ENCODE assay signal across 17 cellular contexts in the genomic region with DNA sequence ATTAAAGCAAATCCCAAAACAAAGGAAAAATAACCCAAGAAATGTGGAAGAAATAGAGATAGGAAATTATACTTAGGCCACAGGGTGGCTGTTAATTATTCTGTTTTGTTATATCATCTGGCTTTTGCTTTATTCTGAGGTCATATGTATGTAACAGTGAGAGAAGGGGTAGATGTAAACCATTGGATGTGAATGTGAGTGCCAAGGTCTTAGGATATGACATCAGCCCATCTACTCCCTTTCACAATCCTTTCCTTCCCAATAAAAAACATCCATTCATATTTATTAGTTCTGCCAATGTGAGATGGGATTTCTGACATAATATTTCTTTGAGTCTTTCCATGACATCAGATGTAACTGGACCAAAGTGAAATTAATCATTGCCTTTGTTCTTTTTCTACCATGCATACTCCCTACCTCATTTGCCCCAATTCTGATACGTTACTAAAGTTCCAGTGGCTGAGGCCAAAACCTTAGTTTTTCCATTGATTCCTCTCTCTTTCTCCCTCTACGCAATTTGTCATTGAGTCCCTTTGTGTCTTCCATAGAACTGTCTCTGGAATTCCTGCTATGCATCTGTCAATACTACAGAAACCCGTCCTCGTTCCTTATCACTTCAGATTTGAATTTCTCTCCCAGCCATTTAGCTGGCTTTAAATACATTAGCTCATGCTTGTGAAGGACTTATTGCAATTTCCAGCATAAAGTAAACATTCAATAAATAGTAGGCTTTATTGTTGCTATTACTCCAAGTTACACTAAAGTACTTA.
DNase-seq lines count a peak whose midpoint lies in the region; ATAC-seq, FAIRE-seq and TF ChIP-seq lines count a peak whose summit lies in the region.
"Had no signal": no experiment of that assay in that cellular context is flagged by ENCODE, and none has a peak within 500 bp of the region (broad histone marks: within the 10 kb centered on the region; RNA-seq: fewer than 3 reads in every experiment).

No MANE protein-coding gene starts in this region.

- TF ChIP-seq CTCF in choroid plexus epithelial cell (conservative IDR thresholded peaks at IDR 0.05; ENCODE audit: low read depth, low read length) (no peak), fibroblast of villous mesenchyme (IDR thresholded peaks at IDR 0.05; ENCODE audit: insufficient read depth, low read depth, low read length) (no peak), progenitor cell of endocrine pancreas (IDR thresholded peaks at IDR 0.05; ENCODE audit: unreplicated experiment) (no peak)
- no peak for TF ChIP-seq CTCF in CD4-positive, alpha-beta T cell (IDR thresholded peaks at IDR 0.05)

- no peaks in the 10 kb centered on the region for H3K9me3 ChIP-seq in CD4-positive, alpha-beta T cell (ENCODE audit: control insufficient read depth, low read length)

- H3K4me1 Mint-ChIP-seq in progenitor cell of endocrine pancreas (ENCODE audit: low read depth) = peaks cover 25% of the 10 kb centered on the region
- no peaks in the 10 kb centered on the region for H3K4me1 Mint-ChIP-seq in CD4-positive, alpha-beta T cell (ENCODE audit: low read depth)
- H3K4me1 Mint-ChIP-seq: B cell; CD4-positive, CD25-positive, alpha-beta regulatory T cell had no signal

- no peak overlapping the region for H3K27ac ChIP-seq in CD4-positive, alpha-beta T cell (ENCODE audit: low read depth, low read length)

- CTCF ChIA-PET in CD4-positive, alpha-beta T cell (lab: Charles Lee) = no interaction called here

- no peak for DNase-seq in HTR-8/SVneo (ENCODE audit: insufficient read length, low spot score)
- DNase-seq in choroid plexus epithelial cell (ENCODE audit: low read depth) = peak; percentile 23
- peak; percentile 48 for DNase-seq in fibroblast of villous mesenchyme (ENCODE audit: low read depth)
- no peak for DNase-seq in progenitor cell of endocrine pancreas (ENCODE audit: low spot score, unreplicated experiment)
- DNase-seq in CD4-positive, alpha-beta T cell = no peak
- no peak for DNase-seq in NCI-H187 treated with DMSO at 0.1 percent for 48 hours (lab: John Stamatoyannopoulos, UW)
- DNase-seq: CD4-positive, CD25-positive, alpha-beta regulatory T cell; DMS79; GOT3; NCI-H187; NCI-H2171; NCI-H446 treated with DMSO at 0.1 percent for 48 hours; RPMI8226; SIG-M5 had no signal

- no peaks in the 10 kb centered on the region for H3K27me3 Mint-ChIP-seq in progenitor cell of endocrine pancreas
- H3K27me3 Mint-ChIP-seq in CD4-positive, alpha-beta T cell = no peaks in the 10 kb centered on the region
- H3K27me3 Mint-ChIP-seq: B cell; CD4-positive, CD25-positive, alpha-beta regulatory T cell had no signal

- H3K9me3 Mint-ChIP-seq in progenitor cell of endocrine pancreas (ENCODE audit: low read depth) = no peaks in the 10 kb centered on the region
- H3K9me3 Mint-ChIP-seq in CD4-positive, alpha-beta T cell = peaks cover 3% of the 10 kb centered on the region

- no peaks in the 10 kb centered on the region for H3K27me3 ChIP-seq in CD4-positive, alpha-beta T cell (ENCODE audit: control insufficient read depth, insufficient read depth, low read length)

- H3K4me3 ChIP-seq in choroid plexus epithelial cell (ENCODE audit: low read depth, low read length) = no peak overlapping the region
- H3K4me3 ChIP-seq in fibroblast of villous mesenchyme (ENCODE audit: low read depth, low read length) = no peak overlapping the region

- intact Hi-C loops in CD4-positive, alpha-beta T cell (cut with DNase I, micrococcal nuclease) = no loop called here

- POLR2A ChIA-PET in CD4-positive, alpha-beta T cell (lab: Charles Lee) = no interaction called here

- no peak overlapping the region for H3K4me3 Mint-ChIP-seq in progenitor cell of endocrine pancreas (ENCODE audit: low read depth)
- H3K4me3 Mint-ChIP-seq in CD4-positive, alpha-beta T cell = no peak overlapping the region
- H3K4me3 Mint-ChIP-seq: B cell; CD4-positive, CD25-positive, alpha-beta regulatory T cell had no signal

- no peaks in the 10 kb centered on the region for H3K36me3 Mint-ChIP-seq in progenitor cell of endocrine pancreas (ENCODE audit: insufficient read depth)
- no peaks in the 10 kb centered on the region for H3K36me3 Mint-ChIP-seq in CD4-positive, alpha-beta T cell (ENCODE audit: low read depth)
- H3K36me3 Mint-ChIP-seq: CD4-positive, CD25-positive, alpha-beta regulatory T cell had no signal

- peak overlapping the region; percentile 38 for H3K27ac Mint-ChIP-seq in progenitor cell of endocrine pancreas
- H3K27ac Mint-ChIP-seq in CD4-positive, alpha-beta T cell = no peak overlapping the region
- H3K27ac Mint-ChIP-seq: B cell; CD4-positive, CD25-positive, alpha-beta regulatory T cell had no signal

- ATAC-seq in CD4-positive, alpha-beta T cell (ENCODE audit: poor library complexity) = no peak
- ATAC-seq in GM18517 (IDR thresholded peaks at IDR 0.05; ENCODE audit: unreplicated experiment) = no peak

- FAIRE-seq in HTR-8/SVneo (lab: Jason Lieb, UNC) = peak; percentile 46
- FAIRE-seq: D721Med had no signal

Comparison
In these comparisons a context has a peak if more than half of its experiments do, and no peak if none do; other contexts are left out.
1. DNase-seq: peak in choroid plexus epithelial cell (single experiment) and fibroblast of villous mesenchyme (single experiment); none in HTR-8/SVneo (single experiment), progenitor cell of endocrine pancreas (single experiment), CD4-positive, alpha-beta T cell (0 of 10) and NCI-H187 treated with DMSO at 0.1 percent for 48 hours (single experiment).